In genomic region chr6:134134654-134135053, GRCh38 we compare ENCODE assay signal across 16 cellular contexts.
A peak's percentile ranks its signal among the peaks of the same experiment; 100 is the strongest.
DNase-seq lines count a peak whose midpoint lies in the region; ATAC-seq, FAIRE-seq and TF ChIP-seq lines count a peak whose summit lies in the region.
"Had no signal": no experiment of that assay in that cellular context is flagged by ENCODE, and none has a peak within 500 bp of the region (broad histone marks: within the 10 kb centered on the region; RNA-seq: fewer than 3 reads in every experiment).

No MANE protein-coding gene starts in this region.

- H3K79me2 ChIP-seq in K562 (ENCODE audit: control insufficient read depth, insufficient read depth, low read length) = no peaks in the 10 kb centered on the region
- no peaks in the 10 kb centered on the region for H3K79me2 ChIP-seq in parathyroid adenoma

- ATAC-seq in K562 (no peak), HG03108 (IDR thresholded peaks at IDR 0.05; ENCODE audit: unreplicated experiment) (no peak), GM18520 (IDR thresholded peaks at IDR 0.05; ENCODE audit: unreplicated experiment) (no peak)
- ATAC-seq: CD8-positive, alpha-beta T cell; HepG2 had no signal

- WGBS in K562 (ENCODE audit: insufficient coverage, low coverage, missing lambda C conversion rate) = 7% methylated on average over 4 of the region's 4 CpGs
- 47% methylated on average over 4 of the region's 4 CpGs for WGBS in esophagus muscularis mucosa

- no peak overlapping the region for H3K4me3 ChIP-seq in K562
- H3K4me3 ChIP-seq in parathyroid adenoma (ENCODE audit: low read depth, low read length) = no peak overlapping the region
- H3K4me3 ChIP-seq in esophagus muscularis mucosa = no peak overlapping the region

- DNase-seq in D721Med (ENCODE audit: insufficient read length, low spot score) (peak; percentile 45), NCI-H82 (lab: John Stamatoyannopoulos, UW) (peak; percentile 96), K562 (ENCODE audit: extremely low read depth in 1 of 4, low spot score in 3 of 4) (no peak), substantia nigra (lab: John Stamatoyannopoulos, UW) (no peak), esophagus muscularis mucosa (ENCODE audit: extremely low spot score) (no peak)
- DNase-seq: CD8-positive, alpha-beta T cell; COR-L47; HCEC 1CT; HFFc6 had no signal

- in situ Hi-C loops in K562 (cut with MboI) = no loop called here

- TF ChIP-seq POLR2A in K562 (conservative IDR thresholded peaks at IDR 0.05) (no peak), esophagus muscularis mucosa (IDR thresholded peaks at IDR 0.05; ENCODE audit: low read depth) (no peak)

- no peak overlapping the region for H3K4me2 ChIP-seq in K562 (ENCODE audit: insufficient read depth, low read length)
- H3K4me2 ChIP-seq in parathyroid adenoma (ENCODE audit: low read length) = no peak overlapping the region

- no peaks in the 10 kb centered on the region for H3K36me3 ChIP-seq in K562 (ENCODE audit: control insufficient read depth, insufficient read depth, low read length)
- H3K36me3 ChIP-seq in parathyroid adenoma (ENCODE audit: control insufficient read depth, insufficient read depth, low read length) = no peaks in the 10 kb centered on the region
- no peaks in the 10 kb centered on the region for H3K36me3 ChIP-seq in esophagus muscularis mucosa

- peaks cover 2 to 3% of the 10 kb centered on the region in 2 experiments; a peak in 4 of 5 replicates for H3K27me3 ChIP-seq in K562 (ENCODE audit: control insufficient read depth in 2 of 2, insufficient read depth in 2 of 2, low read length in 2 of 2)
- H3K27me3 ChIP-seq in parathyroid adenoma (ENCODE audit: control insufficient read depth, insufficient read depth, low read length) = no peaks in the 10 kb centered on the region
- H3K27me3 ChIP-seq in esophagus muscularis mucosa = no peaks in the 10 kb centered on the region

- H4K20me1 ChIP-seq in K562 (replicated peaks; ENCODE audit: control insufficient read depth, insufficient read depth, low read length) = no peaks in the 10 kb centered on the region

- H3K4me1 ChIP-seq in K562 (replicated peaks in 1 of 2; ENCODE audit: control insufficient read depth in 2 of 2, insufficient read depth in 2 of 2, low read length in 2 of 2) = no peaks in the 10 kb centered on the region
- peaks cover 36% of the 10 kb centered on the region for H3K4me1 ChIP-seq in parathyroid adenoma
- peaks cover 0 to 23% (median 3%) of the 10 kb centered on the region in 4 donors for H3K4me1 ChIP-seq in esophagus muscularis mucosa

- TF ChIP-seq RAD21 in K562 (CRISPR knock-in tag; conservative IDR thresholded peaks at IDR 0.05 in 1 of 2, IDR thresholded peaks at IDR 0.05 in 1 of 2) = no peak

- TF ChIP-seq CTCF in D721Med (IDR thresholded peaks at IDR 0.05; ENCODE audit: insufficient read depth, missing control alignments) = no peak
- TF ChIP-seq CTCF in K562 (IDR thresholded peaks at IDR 0.05 in 2 of 3, conservative IDR thresholded peaks at IDR 0.05 in 1 of 3; ENCODE audit: insufficient read depth in 2 of 3, low read depth in 1 of 3, low read length in 3 of 3) = no peak
- TF ChIP-seq CTCF in parathyroid adenoma (IDR thresholded peaks at IDR 0.05) = no peak
- no peak for TF ChIP-seq CTCF in esophagus muscularis mucosa (IDR thresholded peaks at IDR 0.05)

- no peak overlapping the region for H3K27ac ChIP-seq in K562 (ENCODE audit: extremely low read depth, low read depth, low read length)
- peak overlapping the region; percentile 92 for H3K27ac ChIP-seq in parathyroid adenoma
- H3K27ac ChIP-seq in substantia nigra (ENCODE audit: low read depth, low read length, poor library complexity, severe bottlenecking) = no peak overlapping the region
- no peak overlapping the region for H3K27ac ChIP-seq in esophagus muscularis mucosa (replicated peaks in 1 of 4)

- peak; percentile 90 for FAIRE-seq in D721Med (lab: Jason Lieb, UNC)
- FAIRE-seq in K562 (lab: Jason Lieb, UNC) = no peak
- FAIRE-seq: A204.1, GM18507, HepG2, HTR-8/SVneo had no signal

- H3K9me3 ChIP-seq in K562 (replicated peaks; ENCODE audit: control insufficient read depth, insufficient read depth, low read depth, low read length) (no peaks in the 10 kb centered on the region), parathyroid adenoma (ENCODE audit: control insufficient read depth, low read length) (no peaks in the 10 kb centered on the region), esophagus muscularis mucosa (no peaks in the 10 kb centered on the region)

- H3K9me1 ChIP-seq in K562 (ENCODE audit: control insufficient read depth, insufficient read depth, low read length) = no peaks in the 10 kb centered on the region

- no peak for TF ChIP-seq EP300 in K562 (IDR thresholded peaks at IDR 0.05; ENCODE audit: low read length)
- no peak for TF ChIP-seq EP300 in esophagus muscularis mucosa (IDR thresholded peaks at IDR 0.05)

- peak overlapping the region; percentile 72 for H2AFZ ChIP-seq in K562 (ENCODE audit: low read depth, low read length)
- peak overlapping the region; percentile 80 for H2AFZ ChIP-seq in parathyroid adenoma

- no TSS peak for BruUV-seq in K562 (replicated peaks; lab: Mats Ljungman, UMichigan)

- POLR2A ChIA-PET in K562 (lab: Yijun Ruan, JAX) = no interaction called here

- no peak overlapping the region for H3K9ac ChIP-seq in K562 (ENCODE audit: insufficient read depth in 1 of 2, low read depth in 2 of 2, low read length in 2 of 2)
- no peak overlapping the region for H3K9ac ChIP-seq in parathyroid adenoma

- intact Hi-C loops in K562 (cut with micrococcal nuclease) (no loop called here), esophagus muscularis mucosa (cut with DNase I) (no loop called here)

- CTCF ChIA-PET in K562 (lab: Yijun Ruan, JAX; ENCODE audit: low intra/inter-chr PET ratio) = no interaction called here

TF ChIP-seq in K562, 482 proteins besides CTCF, POLR2A, EP300 and RAD21 (continues in another document):
- TF ChIP-seq NR2F6 (CRISPR knock-in tag; IDR thresholded peaks at IDR 0.05) (no peak), POLR2AphosphoS2 (IDR thresholded peaks at IDR 0.05; ENCODE audit: low read length) (no peak), ZBTB34 (CRISPR knock-in tag; IDR thresholded peaks at IDR 0.05) (no peak), NFRKB (IDR thresholded peaks at IDR 0.05; ENCODE audit: low read depth) (no peak), ZNF324 (CRISPR knock-in tag; IDR thresholded peaks at IDR 0.05) (no peak), TAF7 (tag; IDR thresholded peaks at IDR 0.05) (no peak), ILF3 (IDR thresholded peaks at IDR 0.05; ENCODE audit: borderline replicate concordance) (no peak)

Comparison
In these comparisons a context has a peak if more than half of its experiments do, and no peak if none do; other contexts are left out.
1. DNase-seq: peak in D721Med (single experiment) and NCI-H82 (single experiment); none in K562 (0 of 4), substantia nigra (0 of 49) and esophagus muscularis mucosa (single experiment).